29 cellular contexts compared by ENCODE assay signal in the genomic region with DNA sequence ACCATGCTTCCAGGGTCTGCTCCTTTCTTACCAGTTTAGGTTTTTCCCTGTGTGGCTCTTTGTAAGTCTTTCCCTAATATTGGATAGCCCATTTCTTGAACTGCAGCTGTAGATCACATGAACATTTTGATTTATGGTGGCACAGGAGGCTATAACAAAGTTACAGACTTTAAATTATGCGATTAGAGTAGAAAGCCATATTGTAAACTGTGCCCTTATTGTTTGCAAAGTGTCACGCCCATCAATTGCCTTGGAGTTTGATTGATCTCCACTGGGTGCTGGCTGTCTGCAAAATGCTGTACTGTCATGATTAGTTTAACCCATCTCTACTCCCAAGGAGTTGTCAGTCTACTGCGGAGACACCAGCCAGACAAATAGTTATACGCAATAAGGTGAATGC.
"Had no signal": no experiment of that assay in that cellular context is flagged by ENCODE, and none has a peak within 500 bp of the region (broad histone marks: within the 10 kb centered on the region; RNA-seq: fewer than 3 reads in every experiment).

No MANE protein-coding gene starts in this region.

- H3K4me1 ChIP-seq: adrenal gland, body of pancreas, breast epithelium had no signal

- H3K9me3 ChIP-seq: adrenal gland, body of pancreas, breast epithelium had no signal

- DNase-seq: activated CD4-positive, alpha-beta memory T cell treated with anti-CD3 and anti-CD28 coated beads for 36 hours; activated CD4-positive, alpha-beta T cell treated with anti-CD3 and anti-CD28 coated beads for 36 hours; activated CD4-positive, alpha-beta T cell treated with anti-CD3 and anti-CD28 coated beads, Interleukin-2, amount 10 ng/mL, durations not matched to agents 24 days and 14 days; activated CD4-positive, CD25-positive, alpha-beta regulatory T cell; activated CD4-positive, CD25-positive, alpha-beta regulatory T cell treated with anti-CD3 and anti-CD28 coated beads, Interleukin-2, amount 50 U/mL, for 72 hours; activated CD8-positive, alpha-beta memory T cell treated with anti-CD3 and anti-CD28 coated beads, Interleukin-2, amount 10 ng/mL, durations not matched to agents 7 days and 5 days; activated CD8-positive, alpha-beta memory T cell treated with anti-CD3 and anti-CD28 coated beads, Interleukin-2, amount 50 U/mL, for 4 hours; activated CD8-positive, alpha-beta T cell treated with anti-CD3 and anti-CD28 coated beads, Interleukin-2, amount 10 ng/mL, durations not matched to agents 7 days and 5 days; activated effector memory CD4-positive, alpha-beta T cell treated with anti-CD3 and anti-CD28 coated beads, Interleukin-2, amount 50 U/mL, for 16 hours; activated naive CD4-positive, alpha-beta T cell treated with anti-CD3 and anti-CD28 coated beads for 36 hours; activated naive CD8-positive, alpha-beta T cell treated with anti-CD3 and anti-CD28 coated beads for 36 hours; activated naive CD8-positive, alpha-beta T cell treated with anti-CD3 and anti-CD28 coated beads, Interleukin-2, amount 50 U/mL, for 24 hours; activated T-cell treated with anti-CD3 and anti-CD28 coated beads, Interleukin-2, amount 50 U/mL, for 1 hour; activated T-cell treated with anti-CD3 and anti-CD28 coated beads, Interleukin-2, amount 50 U/mL, for 48 hours; adrenal gland; amygdala; aorta; body of pancreas; central memory CD4-positive, alpha-beta T cell; cerebellar nuclear complex; dorsolateral prefrontal cortex; effector memory CD4-positive, alpha-beta T cell; endodermal cell; foreskin fibroblast; head of caudate nucleus; T-helper 2 cell had no signal

- H3K4me3 ChIP-seq: adrenal gland, body of pancreas, breast epithelium, cardiac muscle cell, coronary artery, dorsolateral prefrontal cortex had no signal

- H3K27ac ChIP-seq: adrenal gland, body of pancreas, breast epithelium, cardiac muscle cell, coronary artery, dorsolateral prefrontal cortex had no signal

- ATAC-seq: activated CD4-positive, alpha-beta T cell treated with anti-CD3 and anti-CD28 coated beads for 36 hours; activated CD8-positive, alpha-beta memory T cell treated with anti-CD3 and anti-CD28 coated beads, Interleukin-2, amount 10 ng/mL, durations not matched to agents 7 days and 5 days; activated CD8-positive, alpha-beta T cell treated with anti-CD3 and anti-CD28 coated beads, Interleukin-2, amount 10 ng/mL, durations not matched to agents 7 days and 5 days; activated naive CD8-positive, alpha-beta T cell treated with anti-CD3 and anti-CD28 coated beads, Interleukin-2, amount 50 U/mL, for 24 hours; body of pancreas had no signal

- H3K27me3 ChIP-seq: adrenal gland, body of pancreas, breast epithelium, cardiac muscle cell had no signal

- H3K36me3 ChIP-seq: adrenal gland, breast epithelium, cardiac muscle cell had no signal
